In the genomic region with DNA sequence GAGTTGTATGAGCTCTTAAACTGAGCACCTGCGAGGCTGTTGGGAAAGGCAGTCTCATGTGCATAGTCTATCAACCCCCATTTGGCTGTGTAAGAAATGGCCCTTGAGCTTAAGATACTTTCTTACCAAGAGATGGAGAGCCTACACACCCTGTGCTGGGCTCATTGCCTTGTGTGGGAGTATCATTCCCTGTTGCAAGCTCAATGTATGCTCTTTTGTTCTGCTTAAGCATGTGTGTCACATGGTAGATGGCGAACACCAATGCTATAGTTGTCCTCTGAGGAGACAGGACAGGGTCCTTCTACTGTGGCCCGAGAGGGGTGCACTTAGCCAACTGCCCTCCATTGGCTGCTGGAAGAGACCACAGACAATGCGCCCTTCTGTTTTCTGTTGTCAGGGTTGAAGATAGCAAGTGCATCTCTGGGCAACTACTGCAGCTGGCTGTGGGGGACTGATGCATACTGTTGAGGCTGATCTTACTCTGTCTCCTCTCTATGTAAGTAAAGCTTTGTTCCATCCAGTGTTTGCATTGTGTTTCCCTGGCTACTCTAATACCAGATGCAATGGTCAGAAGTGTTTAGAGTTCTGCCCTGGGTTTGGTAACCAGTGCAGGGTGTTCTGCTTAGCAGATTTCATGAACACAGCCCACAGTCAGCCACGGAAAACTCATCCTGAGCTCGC, we compare ENCODE assay signal across 24 cellular contexts.
A peak's percentile ranks its signal among the peaks of the same experiment; 100 is the strongest.
DNase-seq lines count a peak whose midpoint lies in the region; TF ChIP-seq lines count a peak whose summit lies in the region.
"Had no signal": no experiment of that assay in that cellular context is flagged by ENCODE, and none has a peak within 500 bp of the region (broad histone marks: within the 10 kb centered on the region; RNA-seq: fewer than 3 reads in every experiment).

No MANE protein-coding gene starts in this region.

- CTCF ChIA-PET in Calu3 (lab: Charles Lee), result no interaction called here

- TF ChIP-seq CTCF in CD14-positive monocyte (IDR thresholded peaks at IDR 0.05) (no peak), Calu3 (IDR thresholded peaks at IDR 0.05; ENCODE audit: unreplicated experiment) (no peak)

- H3K4me3 Mint-ChIP-seq in CD14-positive monocyte (no peak overlapping the region), Calu3 (ENCODE audit: low read depth, unreplicated experiment) (no peak overlapping the region)
- H3K4me3 Mint-ChIP-seq: activated CD4-positive, alpha-beta memory T cell treated with anti-CD3 and anti-CD28 coated beads, Interleukin-2, amount 10 ng/mL, durations not matched to agents 7 days and 5 days; activated naive CD4-positive, alpha-beta T cell treated with anti-CD3 and anti-CD28 coated beads, Interleukin-2, amount 10 ng/mL, durations not matched to agents 7 days and 5 days; activated T-helper 17 cell treated with anti-CD3 and anti-CD28 coated beads, Interleukin-2, amount 50 U/mL, for 72 hours; naive B cell; type B pancreatic cell had no signal

- H3K36me3 Mint-ChIP-seq in CD14-positive monocyte (no peaks in the 10 kb centered on the region), Calu3 (ENCODE audit: insufficient read depth, unreplicated experiment) (peaks cover 47% of the 10 kb centered on the region)
- H3K36me3 Mint-ChIP-seq: activated naive CD4-positive, alpha-beta T cell treated with anti-CD3 and anti-CD28 coated beads, Interleukin-2, amount 10 ng/mL, durations not matched to agents 7 days and 5 days; naive B cell; type B pancreatic cell had no signal

- H3K9me3 Mint-ChIP-seq in CD14-positive monocyte, result peaks cover 0 to 2% (median 0%) of the 10 kb centered on the region in 7 donors
- no peaks in the 10 kb centered on the region for H3K9me3 Mint-ChIP-seq in Calu3 (ENCODE audit: low read depth, unreplicated experiment)
- H3K9me3 Mint-ChIP-seq: activated CD4-positive, alpha-beta memory T cell treated with anti-CD3 and anti-CD28 coated beads, Interleukin-2, amount 10 ng/mL, durations not matched to agents 7 days and 5 days; activated naive CD4-positive, alpha-beta T cell treated with anti-CD3 and anti-CD28 coated beads, Interleukin-2, amount 10 ng/mL, durations not matched to agents 7 days and 5 days; activated T-helper 17 cell treated with anti-CD3 and anti-CD28 coated beads, Interleukin-2, amount 50 U/mL, for 72 hours; naive B cell; type B pancreatic cell had no signal

- no peak overlapping the region for H3K27ac Mint-ChIP-seq in CD14-positive monocyte
- no peak overlapping the region for H3K27ac Mint-ChIP-seq in Calu3 (ENCODE audit: unreplicated experiment)
- H3K27ac Mint-ChIP-seq: activated CD4-positive, alpha-beta memory T cell treated with anti-CD3 and anti-CD28 coated beads, Interleukin-2, amount 10 ng/mL, durations not matched to agents 7 days and 5 days; activated naive CD4-positive, alpha-beta T cell treated with anti-CD3 and anti-CD28 coated beads, Interleukin-2, amount 10 ng/mL, durations not matched to agents 7 days and 5 days; activated T-helper 17 cell treated with anti-CD3 and anti-CD28 coated beads, Interleukin-2, amount 50 U/mL, for 72 hours; naive B cell; type B pancreatic cell had no signal

- peak; percentile 35 for DNase-seq in foreskin melanocyte
- peak; percentile 76 for DNase-seq in middle frontal gyrus (ENCODE audit: extremely low spot score, low spot score)
- DNase-seq in superior temporal gyrus (ENCODE audit: extremely low spot score), result peak; percentile 98
- DNase-seq in CD14-positive monocyte (ENCODE audit: low spot score), result no peak
- no peak for DNase-seq in SIG-M5 treated with dmso at 0.1 percent for 504 hours (lab: John Stamatoyannopoulos, UW; ENCODE audit: unreplicated experiment)
- DNase-seq in Calu3, result no peak
- DNase-seq: activated CD4-positive, alpha-beta memory T cell treated with anti-CD3 and anti-CD28 coated beads, Interleukin-2, amount 10 ng/mL, durations not matched to agents 7 days and 5 days; activated naive CD4-positive, alpha-beta T cell treated with anti-CD3 and anti-CD28 coated beads, Interleukin-2, amount 10 ng/mL, durations not matched to agents 7 days and 5 days; adrenal gland; GM23248; Karpas-422; left ventricle myocardium inferior; naive B cell; NCI-H1417 treated with DMSO at 0.1 percent for 48 hours; NCI-H2081; NCI-H2227 treated with DMSO at 0.1 percent for 48 hours; NCI-H526; spleen; stimulated activated CD8-positive, alpha-beta memory T cell treated with anti-CD3 and anti-CD28 coated beads, Interleukin-4, amount 100 ng/mL, for 48 hours; SW 1271 had no signal

- H3K27me3 Mint-ChIP-seq in CD14-positive monocyte (ENCODE audit: low read depth in 3 of 3), result peaks cover 0 to 9% (median 0%) of the 10 kb centered on the region in 3 donors
- no peaks in the 10 kb centered on the region for H3K27me3 Mint-ChIP-seq in Calu3 (ENCODE audit: unreplicated experiment)
- H3K27me3 Mint-ChIP-seq: activated naive CD4-positive, alpha-beta T cell treated with anti-CD3 and anti-CD28 coated beads, Interleukin-2, amount 10 ng/mL, durations not matched to agents 7 days and 5 days had no signal

- peak overlapping the region; percentile 95 for H3K27ac ChIP-seq in angular gyrus (ENCODE audit: low read depth, low read length)
- H3K27ac ChIP-seq: adrenal gland, GM23248, left ventricle myocardium inferior, right atrium auricular region, spleen had no signal

- BruUV-seq in Calu3 (replicated peaks; lab: Mats Ljungman, UMichigan), result no TSS peak

- H3K4me1 Mint-ChIP-seq in CD14-positive monocyte (no peaks in the 10 kb centered on the region), Calu3 (ENCODE audit: low read depth, unreplicated experiment) (no peaks in the 10 kb centered on the region)
- H3K4me1 Mint-ChIP-seq: activated CD4-positive, alpha-beta memory T cell treated with anti-CD3 and anti-CD28 coated beads, Interleukin-2, amount 10 ng/mL, durations not matched to agents 7 days and 5 days; activated naive CD4-positive, alpha-beta T cell treated with anti-CD3 and anti-CD28 coated beads, Interleukin-2, amount 10 ng/mL, durations not matched to agents 7 days and 5 days; activated T-helper 17 cell treated with anti-CD3 and anti-CD28 coated beads, Interleukin-2, amount 50 U/mL, for 72 hours; naive B cell had no signal

- intact Hi-C loops in CD14-positive monocyte (cut with micrococcal nuclease), result no loop called here
- intact Hi-C loops in Calu3 (cut with micrococcal nuclease; ENCODE audit: unreplicated experiment), result no loop called here

Comparison
In these comparisons a context has a peak if more than half of its experiments do, and no peak if none do; other contexts are left out.
1. DNase-seq: peak in foreskin melanocyte (single experiment), middle frontal gyrus (single experiment) and superior temporal gyrus (single experiment); none in CD14-positive monocyte (single experiment), SIG-M5 treated with dmso at 0.1 percent for 504 hours (single experiment) and Calu3 (single experiment).